22 cellular contexts compared by ENCODE assay signal in the genomic region with DNA sequence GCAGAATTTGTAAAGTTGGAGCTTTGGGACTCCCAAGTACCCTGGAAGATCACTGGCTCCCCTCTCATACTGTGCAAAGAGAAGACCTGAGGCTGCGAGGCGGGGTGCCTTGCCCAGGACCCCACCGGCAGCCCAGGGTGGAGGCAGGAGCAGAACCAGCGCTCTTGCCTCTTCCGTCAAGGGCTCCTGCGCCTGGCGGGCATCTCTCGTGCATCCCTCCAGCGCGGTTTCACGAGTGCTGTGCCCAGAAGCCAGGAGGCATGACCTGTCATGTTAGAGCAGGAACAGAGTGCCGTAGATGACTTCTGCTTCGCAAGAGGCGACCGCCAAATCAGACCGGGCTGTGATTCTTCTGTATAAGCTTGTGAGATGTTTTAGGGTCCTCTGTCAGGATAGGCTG.
DNase-seq lines count a peak whose midpoint lies in the region; ATAC-seq and TF ChIP-seq lines count a peak whose summit lies in the region.
"Had no signal": no experiment of that assay in that cellular context is flagged by ENCODE, and none has a peak within 500 bp of the region (broad histone marks: within the 10 kb centered on the region; RNA-seq: fewer than 3 reads in every experiment).

No MANE protein-coding gene starts in this region.

- H3K14ac ChIP-seq in neuronal stem cell (ENCODE audit: low read length) = peak overlapping the region; percentile 49

- H3K23ac ChIP-seq in neuronal stem cell (ENCODE audit: low read depth, low read length, poor library complexity) = no peak overlapping the region

- H4K91ac ChIP-seq in neuronal stem cell (ENCODE audit: low read depth, low read length, poor library complexity) = no peak overlapping the region

- H2BK120ac ChIP-seq in neuronal stem cell (ENCODE audit: low read depth, low read length) = no peak overlapping the region

- no peak overlapping the region for H3K4me3 Mint-ChIP-seq in CD4-positive, alpha-beta memory T cell
- no peak overlapping the region for H3K4me3 Mint-ChIP-seq in activated T-helper 17 cell treated with anti-CD3 and anti-CD28 coated beads, Interleukin-2, amount 50 U/mL, for 72 hours
- H3K4me3 Mint-ChIP-seq: CD8-positive, alpha-beta memory T cell had no signal

- H3K36me3 ChIP-seq in BLaER1 (peaks cover 76% of the 10 kb centered on the region), neuronal stem cell (replicated peaks in 1 of 2; ENCODE audit: control insufficient read depth in 2 of 2, insufficient read depth in 2 of 2, low read length in 2 of 2) (no peaks in the 10 kb centered on the region)
- no peaks in the 10 kb centered on the region for H3K36me3 ChIP-seq in CD4-positive, alpha-beta memory T cell (ENCODE audit: insufficient read depth, low read length)
- H3K36me3 ChIP-seq: BE2C had no signal

- no peak for TF ChIP-seq CTCF in GM20000 (IDR thresholded peaks at IDR 0.05; ENCODE audit: extremely low read depth, missing control alignments)

- CTCF ChIA-PET in CD4-positive, alpha-beta memory T cell (lab: Charles Lee; ENCODE audit: partially characterized antibody) = no interaction called here

- H3K27me3 ChIP-seq in BLaER1 (no peaks in the 10 kb centered on the region), neuronal stem cell (ENCODE audit: control insufficient read depth in 3 of 3, insufficient read depth in 3 of 3, low read depth in 1 of 3, low read length in 3 of 3) (no peaks in the 10 kb centered on the region)
- no peaks in the 10 kb centered on the region for H3K27me3 ChIP-seq in CD4-positive, alpha-beta memory T cell (ENCODE audit: insufficient read depth, low read length)
- H3K27me3 ChIP-seq: BE2C had no signal

- no CpG with 5 or more reads among the region's 16 CpGs for WGBS in neuronal stem cell (ENCODE audit: extremely low coverage in 2 of 2, insufficient read length in 2 of 2, insufficient replicate concordance in 1 of 2), 2 donors

- H4K8ac ChIP-seq in neuronal stem cell (ENCODE audit: low read depth, low read length) = no peak overlapping the region

- H2BK12ac ChIP-seq in neuronal stem cell (ENCODE audit: low read length) = no peak overlapping the region

- ATAC-seq in activated T-helper 17 cell treated with anti-CD3 and anti-CD28 coated beads, Interleukin-2, amount 50 U/mL, for 72 hours (replicated peaks) = no peak
- no peak for ATAC-seq in GM19467 (IDR thresholded peaks at IDR 0.05; ENCODE audit: unreplicated experiment)
- ATAC-seq: A549, GM12878 had no signal

- H3K36me3 Mint-ChIP-seq in CD4-positive, alpha-beta memory T cell = no peaks in the 10 kb centered on the region
- H3K36me3 Mint-ChIP-seq in activated T-helper 17 cell treated with anti-CD3 and anti-CD28 coated beads, Interleukin-2, amount 50 U/mL, for 72 hours (ENCODE audit: low read depth) = no peaks in the 10 kb centered on the region

- H3K9me3 ChIP-seq in BLaER1 = no peaks in the 10 kb centered on the region
- H3K9me3 ChIP-seq in CD4-positive, alpha-beta memory T cell (ENCODE audit: control insufficient read depth in 1 of 2, low read length in 2 of 2) = no peaks in the 10 kb centered on the region
- no peaks in the 10 kb centered on the region for H3K9me3 ChIP-seq in neuronal stem cell (replicated peaks in 1 of 2; ENCODE audit: control insufficient read depth in 2 of 2, insufficient read depth in 1 of 2, low read depth in 1 of 2, low read length in 2 of 2)
- H3K9me3 ChIP-seq: A549, BE2C had no signal

- H3K9me3 Mint-ChIP-seq in CD4-positive, alpha-beta memory T cell = no peaks in the 10 kb centered on the region
- no peaks in the 10 kb centered on the region for H3K9me3 Mint-ChIP-seq in activated T-helper 17 cell treated with anti-CD3 and anti-CD28 coated beads, Interleukin-2, amount 50 U/mL, for 72 hours
- H3K9me3 Mint-ChIP-seq: CD8-positive, alpha-beta memory T cell had no signal

- H2AK5ac ChIP-seq in neuronal stem cell (ENCODE audit: low read depth, low read length) = no peak overlapping the region

- H3K9ac ChIP-seq in BLaER1 (no peak overlapping the region; the same call in 1 of the 2 replicates), neuronal stem cell (ENCODE audit: low read depth, low read length, poor library complexity) (peak overlapping the region; percentile 12)
- H3K9ac ChIP-seq: GM23248 had no signal

- no peak for DNase-seq in CD4-positive, alpha-beta memory T cell
- no peak for DNase-seq in neuronal stem cell (ENCODE audit: low spot score)
- DNase-seq in activated CD4-positive, alpha-beta T cell treated with anti-CD3 and anti-CD28 coated beads for 48 hours = no peak
- DNase-seq in GM20000 (ENCODE audit: low spot score) = no peak
- DNase-seq: 8988T; ACHN; AML-193; BE2C; C1 segment of cervical spinal cord; CD8-positive, alpha-beta memory T cell; DMS 273 treated with DMSO at 0.1 percent for 48 hours; DMS79; EL; GDM1; GM23248; H7; HCEC 1CT had no signal

- H3K4me3 ChIP-seq in BLaER1 = no peak overlapping the region
- H3K4me3 ChIP-seq in CD4-positive, alpha-beta memory T cell (ENCODE audit: low read length in 2 of 2) = no peak overlapping the region
- H3K4me3 ChIP-seq in neuronal stem cell (ENCODE audit: low read length in 2 of 2) = no peak overlapping the region
- H3K4me3 ChIP-seq: A549, GM12878, GM23248 had no signal

- no peak overlapping the region for H2AFZ ChIP-seq in neuronal stem cell (ENCODE audit: low read length)
- H2AFZ ChIP-seq: GM23248 had no signal

- no peak overlapping the region for H3K4ac ChIP-seq in neuronal stem cell (ENCODE audit: low read length)

- H3K4me1 ChIP-seq in BLaER1 (peaks cover 94% of the 10 kb centered on the region), neuronal stem cell (ENCODE audit: control insufficient read depth in 2 of 2, insufficient read depth in 1 of 2, low read depth in 1 of 2, low read length in 2 of 2) (no peaks in the 10 kb centered on the region)
- H3K4me1 ChIP-seq in CD4-positive, alpha-beta memory T cell (ENCODE audit: insufficient read depth, low read length) = peaks cover 6% of the 10 kb centered on the region
- H3K4me1 ChIP-seq: A549, BE2C had no signal

- H3K27ac Mint-ChIP-seq in CD4-positive, alpha-beta memory T cell = peak overlapping the region in 5 of 7 donors; percentile 30 to 65 (median 33)
- peak overlapping the region; percentile 67 for H3K27ac Mint-ChIP-seq in activated T-helper 17 cell treated with anti-CD3 and anti-CD28 coated beads, Interleukin-2, amount 50 U/mL, for 72 hours

- H4K20me1 ChIP-seq in BLaER1 = peaks cover 7% of the 10 kb centered on the region; the same call in 1 of the 2 replicates

- H3K4me1 Mint-ChIP-seq in CD4-positive, alpha-beta memory T cell = peaks cover 6 to 22% (median 8%) of the 10 kb centered on the region in 4 donors
- peaks cover 7% of the 10 kb centered on the region for H3K4me1 Mint-ChIP-seq in activated T-helper 17 cell treated with anti-CD3 and anti-CD28 coated beads, Interleukin-2, amount 50 U/mL, for 72 hours

- H3K27ac ChIP-seq in BLaER1 = peak overlapping the region; percentile 92
- no peak overlapping the region for H3K27ac ChIP-seq in CD4-positive, alpha-beta memory T cell (ENCODE audit: low read depth, low read length)
- no peak overlapping the region for H3K27ac ChIP-seq in neuronal stem cell (replicated peaks; ENCODE audit: low read length)
- H3K27ac ChIP-seq: A549, GM23248 had no signal

- no peak overlapping the region for H2BK5ac ChIP-seq in neuronal stem cell (ENCODE audit: low read length)

- H2BK15ac ChIP-seq in neuronal stem cell (ENCODE audit: low read length) = no peak overlapping the region

- intact Hi-C loops in CD4-positive, alpha-beta memory T cell (cut with micrococcal nuclease) = no loop called here

- no peaks in the 10 kb centered on the region for H3K27me3 Mint-ChIP-seq in CD4-positive, alpha-beta memory T cell
- H3K27me3 Mint-ChIP-seq in activated T-helper 17 cell treated with anti-CD3 and anti-CD28 coated beads, Interleukin-2, amount 50 U/mL, for 72 hours = no peaks in the 10 kb centered on the region

- H3K79me1 ChIP-seq in neuronal stem cell (ENCODE audit: low read depth, low read length) = no peaks in the 10 kb centered on the region

- H3K4me2 ChIP-seq in BLaER1 (peak overlapping the region; percentile 95), neuronal stem cell (ENCODE audit: insufficient read depth, low read length, poor library complexity, severe bottlenecking) (no peak overlapping the region)
- H3K4me2 ChIP-seq: A549 had no signal

- POLR2A ChIA-PET in CD4-positive, alpha-beta memory T cell (lab: Charles Lee; ENCODE audit: partially characterized antibody) = no interaction called here

- peak overlapping the region; percentile 59 for H3K18ac ChIP-seq in neuronal stem cell (ENCODE audit: low read length)
